In genomic region chr1:172112573-172112972, GRCh38 we compare ENCODE assay signal across 15 cellular contexts.
"Had no signal": no experiment of that assay in that cellular context is flagged by ENCODE, and none has a peak within 500 bp of the region (broad histone marks: within the 10 kb centered on the region; RNA-seq: fewer than 3 reads in every experiment).

No MANE protein-coding gene starts in this region.

- H3K9me3 Mint-ChIP-seq: activated naive CD4-positive, alpha-beta T cell treated with anti-CD3 and anti-CD28 coated beads for 36 hours; activated T-helper 1 cell treated with anti-CD3 and anti-CD28 coated beads, Interleukin-12 subunit alpha, Interleukin-12 subunit beta, Interleukin-2, Interleukin-4 antibody, amounts not matched to agents 30 ng/mL and 10 ng/mL and 1 ng/mL, durations not matched to agents 14 hours and 24 hours and 36 hours; natural killer cell treated with Interleukin-12 subunit alpha and Interleukin-12 subunit beta and Interleukin-15 and Interleukin-18, amount 100 ng/mL, for 72 hours had no signal

- H3K4me3 ChIP-seq: cardiac muscle cell, gastrocnemius medialis, left lung, smooth muscle cell had no signal

- DNase-seq: activated CD4-positive, alpha-beta T cell treated with anti-CD3 and anti-CD28 coated beads for 48 hours; activated CD8-positive, alpha-beta T cell treated with anti-CD3 and anti-CD28 coated beads, Interleukin-2, amount 10 ng/mL, durations not matched to agents 7 days and 5 days; activated naive CD4-positive, alpha-beta T cell treated with anti-CD3 and anti-CD28 coated beads for 36 hours; gastrocnemius medialis; islet precursor cell; occipital lobe; right cardiac atrium; stimulated activated naive B cell treated with anti-CD40 and anti-IgM and Interleukin-4, amounts not matched to agents 10 μg/mL and 1 μg/mL and 100 μg/mL, for 72 hours; trophoblast cell had no signal

- H3K27ac Mint-ChIP-seq: activated CD8-positive, alpha-beta T cell treated with anti-CD3 and anti-CD28 coated beads, Interleukin-2, amount 10 ng/mL, durations not matched to agents 7 days and 5 days; activated naive CD4-positive, alpha-beta T cell treated with anti-CD3 and anti-CD28 coated beads for 36 hours; activated T-helper 1 cell treated with anti-CD3 and anti-CD28 coated beads, Interleukin-12 subunit alpha, Interleukin-12 subunit beta, Interleukin-2, Interleukin-4 antibody, amounts not matched to agents 30 ng/mL and 10 ng/mL and 1 ng/mL, durations not matched to agents 14 hours and 24 hours and 36 hours; natural killer cell treated with Interleukin-12 subunit alpha and Interleukin-12 subunit beta and Interleukin-15 and Interleukin-18, amount 100 ng/mL, for 72 hours; progenitor cell of endocrine pancreas; stimulated activated naive B cell treated with anti-CD40 and anti-IgM and Interleukin-4, amounts not matched to agents 10 μg/mL and 1 μg/mL and 100 μg/mL, for 72 hours had no signal

- H3K27me3 Mint-ChIP-seq: progenitor cell of endocrine pancreas had no signal

- H3K4me3 Mint-ChIP-seq: activated CD8-positive, alpha-beta T cell treated with anti-CD3 and anti-CD28 coated beads, Interleukin-2, amount 10 ng/mL, durations not matched to agents 7 days and 5 days; activated naive CD4-positive, alpha-beta T cell treated with anti-CD3 and anti-CD28 coated beads for 36 hours; activated T-helper 1 cell treated with anti-CD3 and anti-CD28 coated beads, Interleukin-12 subunit alpha, Interleukin-12 subunit beta, Interleukin-2, Interleukin-4 antibody, amounts not matched to agents 30 ng/mL and 10 ng/mL and 1 ng/mL, durations not matched to agents 14 hours and 24 hours and 36 hours; natural killer cell treated with Interleukin-12 subunit alpha and Interleukin-12 subunit beta and Interleukin-15 and Interleukin-18, amount 100 ng/mL, for 72 hours; stimulated activated naive B cell treated with anti-CD40 and anti-IgM and Interleukin-4, amounts not matched to agents 10 μg/mL and 1 μg/mL and 100 μg/mL, for 72 hours had no signal

- ATAC-seq: activated CD8-positive, alpha-beta T cell treated with anti-CD3 and anti-CD28 coated beads, Interleukin-2, amount 10 ng/mL, durations not matched to agents 7 days and 5 days; gastrocnemius medialis; left lung; natural killer cell treated with Interleukin-12 subunit alpha and Interleukin-12 subunit beta and Interleukin-15 and Interleukin-18, amount 100 ng/mL, for 72 hours; right cardiac atrium; stimulated activated naive B cell treated with anti-CD40 and anti-IgM and Interleukin-4, amounts not matched to agents 10 μg/mL and 1 μg/mL and 100 μg/mL, for 72 hours had no signal
